In genomic region chr5:151591144-151591819, GRCh38 we compare ENCODE assay signal across 21 cellular contexts. TPM values are rescaled to one million over a fixed set of nuclear protein-coding genes. Genes with fewer than 3 reads are reported as not detected.
DNase-seq lines count a peak whose midpoint lies in the region; FAIRE-seq and TF ChIP-seq lines count a peak whose summit lies in the region.
"Had no signal": no experiment of that assay in that cellular context is flagged by ENCODE, and none has a peak within 500 bp of the region (broad histone marks: within the 10 kb centered on the region; RNA-seq: fewer than 3 reads in every experiment).

TSS of gene FAT2 (minus strand) at chr5:151591331. CDS start at chr5:151568931, 22,400 bp downstream.

- H3K9me3 ChIP-seq in adipocyte (ENCODE audit: control insufficient read depth, low read length), result no peaks in the 10 kb centered on the region
- H3K9me3 ChIP-seq: body of pancreas had no signal

- H3K4me3 Mint-ChIP-seq in osteocyte (ENCODE audit: unreplicated experiment), result peak within 1 kb of the TSS; percentile 71
- H3K4me3 Mint-ChIP-seq: CD4-positive, alpha-beta T cell; immature natural killer cell had no signal

- DNase-seq in G401 (ENCODE audit: low spot score) (peak; percentile 97), adipocyte (ENCODE audit: low read depth) (no peak), glomerular visceral epithelial cell (ENCODE audit: extremely low spot score) (peak; percentile 54), osteocyte (ENCODE audit: extremely low spot score, unreplicated experiment) (no peak), HTR-8/SVneo (ENCODE audit: insufficient read length, low spot score) (no peak), NCI-H2081 treated with DMSO at 0.1 percent for 48 hours (lab: John Stamatoyannopoulos, UW) (no peak), NOMO-1 treated with dmso at 0.1 percent for 144 hours (lab: John Stamatoyannopoulos, UW; ENCODE audit: unreplicated experiment) (no peak)
- no peak for DNase-seq in activated CD4-positive, alpha-beta T cell treated with anti-CD3 and anti-CD28 coated beads for 48 hours
- DNase-seq: activated naive CD4-positive, alpha-beta T cell; body of pancreas; CD4-positive, alpha-beta T cell; effector CD4-positive, alpha-beta T cell; foreskin fibroblast; immature natural killer cell; midbrain; NCI-H1436 treated with DMSO at 0.1 percent for 48 hours; stimulated activated CD4-positive, alpha-beta T cell treated with anti-CD3 and anti-CD28 coated beads, Interleukin-12 subunit alpha, Interleukin-12 subunit beta, amount 100 ng/mL, for 4 hours; SW 1271 had no signal

- H3K4me1 Mint-ChIP-seq in osteocyte (ENCODE audit: unreplicated experiment), result peaks cover 68% of the 10 kb centered on the region
- H3K4me1 Mint-ChIP-seq: immature natural killer cell had no signal

- H3K36me3 ChIP-seq in adipocyte (ENCODE audit: control insufficient read depth, insufficient read depth, low read length, severe bottlenecking), result no peaks in the 10 kb centered on the region

- peak within 1 kb of the TSS; percentile 81 for H3K27ac Mint-ChIP-seq in osteocyte (ENCODE audit: unreplicated experiment)
- H3K27ac Mint-ChIP-seq: CD4-positive, alpha-beta T cell; immature natural killer cell had no signal

- peaks cover 3% of the 10 kb centered on the region for H3K27me3 Mint-ChIP-seq in osteocyte (ENCODE audit: unreplicated experiment)
- H3K27me3 Mint-ChIP-seq: CD4-positive, alpha-beta T cell had no signal

- in situ Hi-C loops in G401 (cut with HindIII; ENCODE audit: low sequenced_read_pairs), result no loop called here

- peaks cover 2% of the 10 kb centered on the region for H3K36me3 Mint-ChIP-seq in osteocyte (ENCODE audit: unreplicated experiment)
- H3K36me3 Mint-ChIP-seq: immature natural killer cell had no signal

- peak within 1 kb of the TSS; percentile 10 for H3K9ac ChIP-seq in adipocyte (ENCODE audit: low read length)

- H3K4me3 ChIP-seq in adipocyte (ENCODE audit: low read length), result no peak within 1 kb of the TSS
- H3K4me3 ChIP-seq: body of pancreas had no signal

- peaks cover 12% of the 10 kb centered on the region for H3K27me3 ChIP-seq in adipocyte (replicated peaks; ENCODE audit: control insufficient read depth, insufficient read depth, low read length)
- H3K27me3 ChIP-seq: body of pancreas had no signal

- H3K9me3 Mint-ChIP-seq in osteocyte (ENCODE audit: unreplicated experiment), result no peaks in the 10 kb centered on the region
- H3K9me3 Mint-ChIP-seq: CD4-positive, alpha-beta T cell; immature natural killer cell had no signal

- no peak for TF ChIP-seq CTCF in osteocyte (IDR thresholded peaks at IDR 0.05)

- peaks cover 15% of the 10 kb centered on the region for H3K4me1 ChIP-seq in adipocyte (ENCODE audit: control insufficient read depth, insufficient read depth, low read length)

- FAIRE-seq in HTR-8/SVneo (lab: Jason Lieb, UNC), result no peak
- FAIRE-seq: GM12891 had no signal

RNA-seq across cellular contexts. Expression of gene FAT2, which starts in this region (rescaled TPM):
- not detected in 2 replicates for total RNA-seq in G401 (2014; rRNA removed; shearing (Covaris generic))
- total RNA-seq in osteocyte, result 30.1 and 38.4 TPM in 2 replicates
- total RNA-seq: A673; body of pancreas; CD4-positive, alpha-beta T cell; OCI-LY7 had no signal

Comparison
In these comparisons a context has a peak if more than half of its experiments do, and no peak if none do; other contexts are left out.
1. RNA of gene FAT2 (total RNA-seq): 30.1 to 38.4 TPM in osteocyte; not detected in G401; every median in the first group is over 10 times any median in the second.
2. Peak in DNase-seq in G401; RNA of the gene not detected or under 1 TPM.